Comparison of ENCODE assay signal across 31 cellular contexts in genomic region chr6:156189195-156189594, GRCh38.
"Had no signal": no experiment of that assay in that cellular context is flagged by ENCODE, and none has a peak within 500 bp of the region (broad histone marks: within the 10 kb centered on the region; RNA-seq: fewer than 3 reads in every experiment).

No MANE protein-coding gene starts in this region.

- H3K27ac Mint-ChIP-seq: activated CD8-positive, alpha-beta memory T cell treated with anti-CD3 and anti-CD28 coated beads, Interleukin-2, amount 10 ng/mL, durations not matched to agents 7 days and 5 days; activated CD8-positive, alpha-beta T cell treated with anti-CD3 and anti-CD28 coated beads, Interleukin-2, amount 10 ng/mL, durations not matched to agents 7 days and 5 days; activated naive CD8-positive, alpha-beta T cell treated with anti-CD3 and anti-CD28 coated beads for 36 hours; activated T-cell treated with anti-CD3 and anti-CD28 coated beads, Interleukin-2, amount 50 U/mL, for 72 hours; brain; immature natural killer cell; mesothelial cell of epicardium; stimulated activated memory B cell treated with anti-CD40 and anti-IgM and Interleukin-4, amounts not matched to agents 10 μg/mL and 1 μg/mL and 100 μg/mL, for 72 hours had no signal

- DNase-seq: activated CD4-positive, alpha-beta T cell treated with anti-CD3 and anti-CD28 coated beads for 1 hour; activated CD8-positive, alpha-beta memory T cell treated with anti-CD3 and anti-CD28 coated beads, Interleukin-2, amount 10 ng/mL, durations not matched to agents 7 days and 5 days; activated CD8-positive, alpha-beta T cell treated with anti-CD3 and anti-CD28 coated beads, Interleukin-2, amount 10 ng/mL, durations not matched to agents 7 days and 5 days; activated naive CD4-positive, alpha-beta T cell; activated naive CD8-positive, alpha-beta T cell treated with anti-CD3 and anti-CD28 coated beads for 36 hours; activated T-cell treated with anti-CD3 and anti-CD28 coated beads, Interleukin-2, amount 50 U/mL, for 72 hours; dorsolateral prefrontal cortex; effector memory CD4-positive, alpha-beta T cell; erythroblast; gastrocnemius medialis; glutamatergic neuron; immature natural killer cell; kidney; left colon; naive thymus-derived CD4-positive, alpha-beta T cell; nucleus accumbens; pancreas; psoas muscle; stimulated activated CD4-positive, alpha-beta T cell treated with anti-CD3 and anti-CD28 coated beads, Interleukin-1b, Interleukin-23, amount 100 ng/mL, for 48 hours; stimulated activated CD4-positive, alpha-beta T cell treated with anti-CD3 and anti-CD28 coated beads, Interleukin-4, amount 100 ng/mL, for 4 hours; stimulated activated CD8-positive, alpha-beta memory T cell treated with anti-CD3 and anti-CD28 coated beads, Interleukin-4, amount 100 ng/mL, for 48 hours; stomach; T-helper 2 cell had no signal

- H3K4me1 Mint-ChIP-seq: brain, immature natural killer cell, mesothelial cell of epicardium had no signal

- H3K36me3 ChIP-seq: ascending aorta, gastrocnemius medialis, pancreas, stomach, tibial nerve had no signal

- H3K4me1 ChIP-seq: ascending aorta, gastrocnemius medialis, pancreas, psoas muscle, stomach, tibial nerve had no signal

- H3K9me3 Mint-ChIP-seq: brain; stimulated activated memory B cell treated with anti-CD40 and anti-IgM and Interleukin-4, amounts not matched to agents 10 μg/mL and 1 μg/mL and 100 μg/mL, for 72 hours had no signal

- H3K27me3 ChIP-seq: ascending aorta, dorsolateral prefrontal cortex, gastrocnemius medialis, pancreas, stomach, tibial nerve had no signal

- H3K36me3 Mint-ChIP-seq: brain; immature natural killer cell; mesothelial cell of epicardium; stimulated activated memory B cell treated with anti-CD40 and anti-IgM and Interleukin-4, amounts not matched to agents 10 μg/mL and 1 μg/mL and 100 μg/mL, for 72 hours had no signal

- H3K27me3 Mint-ChIP-seq: activated CD8-positive, alpha-beta memory T cell treated with anti-CD3 and anti-CD28 coated beads, Interleukin-2, amount 10 ng/mL, durations not matched to agents 7 days and 5 days; activated naive CD8-positive, alpha-beta T cell treated with anti-CD3 and anti-CD28 coated beads for 36 hours; naive thymus-derived CD4-positive, alpha-beta T cell had no signal

- FAIRE-seq: kidney, pancreas had no signal

- H3K9me3 ChIP-seq: ascending aorta, gastrocnemius medialis, pancreas, psoas muscle, stomach, tibial nerve had no signal

- H3K4me3 ChIP-seq: ascending aorta, coronary artery, dorsolateral prefrontal cortex, gastrocnemius medialis, pancreas, psoas muscle, smooth muscle cell, stomach, tibial nerve had no signal

- ATAC-seq: activated CD8-positive, alpha-beta memory T cell treated with anti-CD3 and anti-CD28 coated beads, Interleukin-2, amount 10 ng/mL, durations not matched to agents 7 days and 5 days; activated CD8-positive, alpha-beta T cell treated with anti-CD3 and anti-CD28 coated beads, Interleukin-2, amount 10 ng/mL, durations not matched to agents 7 days and 5 days; activated T-cell treated with anti-CD3 and anti-CD28 coated beads, Interleukin-2, amount 50 U/mL, for 72 hours; gastrocnemius medialis; left colon; naive thymus-derived CD4-positive, alpha-beta T cell; pancreas; psoas muscle; stimulated activated memory B cell treated with anti-CD40 and anti-IgM and Interleukin-4, amounts not matched to agents 10 μg/mL and 1 μg/mL and 100 μg/mL, for 72 hours had no signal

- H3K4me2 ChIP-seq: smooth muscle cell had no signal

- H3K4me3 Mint-ChIP-seq: activated CD8-positive, alpha-beta memory T cell treated with anti-CD3 and anti-CD28 coated beads, Interleukin-2, amount 10 ng/mL, durations not matched to agents 7 days and 5 days; activated CD8-positive, alpha-beta T cell treated with anti-CD3 and anti-CD28 coated beads, Interleukin-2, amount 10 ng/mL, durations not matched to agents 7 days and 5 days; activated naive CD8-positive, alpha-beta T cell treated with anti-CD3 and anti-CD28 coated beads for 36 hours; activated T-cell treated with anti-CD3 and anti-CD28 coated beads, Interleukin-2, amount 50 U/mL, for 72 hours; brain; immature natural killer cell; mesothelial cell of epicardium; naive thymus-derived CD4-positive, alpha-beta T cell; neural crest cell; stimulated activated memory B cell treated with anti-CD40 and anti-IgM and Interleukin-4, amounts not matched to agents 10 μg/mL and 1 μg/mL and 100 μg/mL, for 72 hours had no signal
